Comparison of ENCODE assay signal across 7 cellular contexts in genomic region chr19:30156646-30157045, GRCh38.
"Had no signal": no experiment of that assay in that cellular context is flagged by ENCODE, and none has a peak within 500 bp of the region (broad histone marks: within the 10 kb centered on the region; RNA-seq: fewer than 3 reads in every experiment).

No MANE protein-coding gene starts in this region.

- H3K9ac ChIP-seq: GM23248 had no signal

- DNase-seq: GM23248, GOT3, H9, HFFc6, KBM-7 had no signal

- H3K36me3 Mint-ChIP-seq: IgD-negative memory B cell had no signal

- H2AFZ ChIP-seq: GM23248 had no signal

- H3K4me3 Mint-ChIP-seq: H9, HFFc6, IgD-negative memory B cell had no signal

- H3K4me3 ChIP-seq: GM23248 had no signal

- H3K27me3 Mint-ChIP-seq: IgD-negative memory B cell had no signal

- H3K27ac ChIP-seq: GM23248, HL-60 had no signal

- H3K9me3 Mint-ChIP-seq: H9, IgD-negative memory B cell had no signal

- H3K27ac Mint-ChIP-seq: HFFc6, IgD-negative memory B cell had no signal
